In genomic region chr9:69696802-69697201, GRCh38 we compare ENCODE assay signal across 25 cellular contexts.
"Had no signal": no experiment of that assay in that cellular context is flagged by ENCODE, and none has a peak within 500 bp of the region (broad histone marks: within the 10 kb centered on the region; RNA-seq: fewer than 3 reads in every experiment).

No MANE protein-coding gene starts in this region.

- H3K4me3 ChIP-seq: body of pancreas, cardiac muscle cell, pancreas, psoas muscle, right atrium auricular region, thyroid gland, upper lobe of right lung had no signal

- DNase-seq: activated CD4-positive, alpha-beta T cell treated with anti-CD3 and anti-CD28 coated beads, Interleukin-2, amount 10 ng/mL, durations not matched to agents 7 days and 5 days; activated CD4-positive, CD25-positive, alpha-beta regulatory T cell treated with anti-CD3 and anti-CD28 coated beads, Interleukin-2, amount 50 U/mL, for 72 hours; activated CD8-positive, alpha-beta memory T cell treated with anti-CD3 and anti-CD28 coated beads, Interleukin-2, amount 10 ng/mL, durations not matched to agents 7 days and 5 days; activated CD8-positive, alpha-beta T cell treated with anti-CD3 and anti-CD28 coated beads for 36 hours; activated gamma-delta T cell; activated naive CD4-positive, alpha-beta T cell treated with anti-CD3 and anti-CD28 coated beads, Interleukin-2, amount 50 U/mL, for 16 hours; activated naive CD8-positive, alpha-beta T cell treated with anti-CD3 and anti-CD28 coated beads, Interleukin-2, amount 50 U/mL, for 24 hours; anterior cingulate cortex; body of pancreas; effector CD8-positive, alpha-beta T cell; hippocampal formation; left ventricle myocardium superior; psoas muscle; stimulated activated CD4-positive, alpha-beta T cell treated with anti-CD3 and anti-CD28 coated beads, Interleukin-12 subunit alpha, Interleukin-12 subunit beta, amount 100 ng/mL, for 4 hours; stimulated activated CD4-positive, alpha-beta T cell treated with anti-CD3 and anti-CD28 coated beads, Interleukin-4, amount 100 ng/mL, for 4 hours; substantia nigra; thyroid gland; upper lobe of right lung; WERI-Rb-1 had no signal

- FAIRE-seq: frontal cortex, islet of Langerhans, pancreas, TTC549 had no signal
